17 cellular contexts compared by ENCODE assay signal in the genomic region with DNA sequence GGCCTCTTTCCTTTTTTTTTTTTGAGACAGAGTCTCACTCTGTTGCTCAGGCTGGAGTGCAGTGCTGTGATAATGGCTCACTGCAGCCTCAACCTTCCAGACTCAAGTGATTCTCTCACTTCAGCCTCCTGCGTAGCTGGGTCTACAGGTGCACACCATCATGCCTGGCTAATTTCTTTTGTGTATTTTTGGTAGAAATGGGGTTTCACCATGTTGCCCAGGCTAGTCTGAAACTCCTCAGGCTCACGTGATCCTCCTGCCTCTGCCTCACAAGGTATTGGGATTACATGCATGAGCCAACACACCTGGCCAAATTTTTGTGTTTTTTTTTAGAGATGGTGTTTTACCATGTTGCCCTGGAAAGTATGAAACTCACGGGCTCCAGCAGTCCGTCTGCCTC. TPM values are rescaled to one million over a fixed set of nuclear protein-coding genes. Genes with fewer than 3 reads are reported as not detected.
A peak's percentile ranks its signal among the peaks of the same experiment; 100 is the strongest.
DNase-seq lines count a peak whose midpoint lies in the region; ATAC-seq, FAIRE-seq and TF ChIP-seq lines count a peak whose summit lies in the region.
"Had no signal": no experiment of that assay in that cellular context is flagged by ENCODE, and none has a peak within 500 bp of the region (broad histone marks: within the 10 kb centered on the region; RNA-seq: fewer than 3 reads in every experiment).

No MANE protein-coding gene starts in this region.

- H3K9me3 Mint-ChIP-seq in memory B cell, result no peaks in the 10 kb centered on the region
- H3K9me3 Mint-ChIP-seq: HFFc6, WTC11 had no signal

- peaks cover 20% of the 10 kb centered on the region for H3K4me1 Mint-ChIP-seq in memory B cell

- FAIRE-seq in GM12892 (lab: Jason Lieb, UNC), result peak; percentile 67

- H3K4me3 Mint-ChIP-seq in memory B cell, result no peak overlapping the region
- H3K4me3 Mint-ChIP-seq: HFFc6, WTC11 had no signal

- TF ChIP-seq POLR2A in GM12892 (IDR thresholded peaks at IDR 0.05; ENCODE audit: low read depth, low read length), result no peak

- no peak overlapping the region for H3K27ac Mint-ChIP-seq in memory B cell
- H3K27ac Mint-ChIP-seq: HFFc6 had no signal

- peaks cover 2% of the 10 kb centered on the region for H3K36me3 Mint-ChIP-seq in memory B cell
- H3K36me3 Mint-ChIP-seq: WTC11 had no signal

- ATAC-seq in GM19463 (IDR thresholded peaks at IDR 0.05; ENCODE audit: unreplicated experiment) (peak; percentile 69), HG02973 (IDR thresholded peaks at IDR 0.05; ENCODE audit: unreplicated experiment) (peak; percentile 40), memory B cell (ENCODE audit: low read depth) (peak; percentile 52)
- ATAC-seq: gastrocnemius medialis, WTC11 had no signal

- no peaks in the 10 kb centered on the region for H3K27me3 Mint-ChIP-seq in memory B cell

- DNase-seq in GM12892 (ENCODE audit: insufficient read length) (no peak), memory B cell (ENCODE audit: low spot score in 2 of 2) (no peak), foreskin melanocyte (no peak), NCI-H69 (lab: John Stamatoyannopoulos, UW) (no peak), NCI-H2196 (lab: John Stamatoyannopoulos, UW; ENCODE audit: unreplicated experiment) (no peak), SIG-M5 treated with dmso at 0.1 percent for 504 hours (lab: John Stamatoyannopoulos, UW; ENCODE audit: unreplicated experiment) (no peak)
- DNase-seq: aorta; colonic mucosa; EL; gastrocnemius medialis; HFFc6; NCI-H1694; NCI-H748 treated with DMSO at 0.1 percent for 48 hours; stimulated activated naive CD4-positive, alpha-beta T cell treated with Interleukin-2 at 50 U/mL for 16 hours had no signal

RNA-seq across cellular contexts. Expression of gene SRC, which starts 29.3 kb away (rescaled TPM):
- 18.6 TPM for polyA plus RNA-seq in GM12892 (2012; ENCODE audit: missing spikeins)
